In the genomic region with DNA sequence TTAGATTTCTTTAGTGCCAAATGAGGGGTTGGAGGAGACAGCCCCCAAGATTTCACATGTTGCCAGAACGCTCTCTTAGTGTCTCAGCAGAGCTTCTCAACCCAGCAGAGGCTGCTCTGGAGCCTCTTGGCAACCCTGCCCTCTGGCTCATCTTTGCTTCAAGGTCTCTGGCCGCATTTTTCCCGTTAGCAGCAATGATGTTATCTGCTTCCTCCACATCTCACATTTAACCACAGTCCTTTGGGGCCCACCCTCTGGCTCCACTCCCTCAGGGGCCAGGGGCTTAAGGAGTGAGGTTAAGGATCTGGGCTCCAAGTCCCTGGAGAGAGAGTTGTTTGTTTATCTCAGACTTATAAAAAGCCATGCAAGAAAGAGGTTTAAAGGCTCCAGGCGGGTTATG, we compare ENCODE assay signal across 10 cellular contexts. TPM values are rescaled to one million over a fixed set of nuclear protein-coding genes. Genes with fewer than 3 reads are reported as not detected.
DNase-seq lines count a peak whose midpoint lies in the region; TF ChIP-seq lines count a peak whose summit lies in the region.
"Had no signal": no experiment of that assay in that cellular context is flagged by ENCODE, and none has a peak within 500 bp of the region (broad histone marks: within the 10 kb centered on the region; RNA-seq: fewer than 3 reads in every experiment).

No MANE protein-coding gene starts in this region.

- TF ChIP-seq CTCF in ovary (IDR thresholded peaks at IDR 0.05) (no peak), right atrium auricular region (IDR thresholded peaks at IDR 0.05) (no peak)

- no peaks in the 10 kb centered on the region for H3K27me3 ChIP-seq in MG63
- peaks cover 6% of the 10 kb centered on the region for H3K27me3 ChIP-seq in adipocyte (replicated peaks; ENCODE audit: control insufficient read depth, insufficient read depth, low read length)
- H3K27me3 ChIP-seq in ovary, result no peaks in the 10 kb centered on the region
- no peaks in the 10 kb centered on the region for H3K27me3 ChIP-seq in right atrium auricular region

- H3K27ac ChIP-seq in ovary (no peak overlapping the region), right atrium auricular region (no peak overlapping the region)

- WGBS in ovary, 3 donors, result 8 to 14% (median 9%) methylated on average over 4 of the region's 4 CpGs

- no peak overlapping the region for H3K9ac ChIP-seq in adipocyte (ENCODE audit: low read length)

- intact Hi-C loops in ovary (cut with DNase I), result loop anchor here in 2 of 4 donors (5.0 to 10.0 kb wide), 3 partner anchors 197 to 262 kb away; no protein-coding TSS in a partner anchor

- no peak overlapping the region for H3K4me3 ChIP-seq in MG63
- no peak overlapping the region for H3K4me3 ChIP-seq in adipocyte (ENCODE audit: low read length)
- H3K4me3 ChIP-seq in ovary, result no peak overlapping the region
- no peak overlapping the region for H3K4me3 ChIP-seq in right atrium auricular region

- TF ChIP-seq EP300 in ovary (IDR thresholded peaks at IDR 0.05), result no peak

- DNase-seq in NK-92 treated with Interleukin-12 subunit alpha and Interleukin-12 subunit beta, amount 100 ng/mL, for 24 hours (lab: John Stamatoyannopoulos, UW), result peak; percentile 6
- no peak for DNase-seq in NK-92 (lab: John Stamatoyannopoulos, UW; ENCODE audit: unreplicated experiment)
- peak; percentile 54 for DNase-seq in MG63
- DNase-seq in adipocyte (ENCODE audit: low read depth), result peak; percentile 38
- DNase-seq in ovary, result peak; percentile 29 to 60 (median 38)
- DNase-seq in activated effector memory CD4-positive, alpha-beta T cell treated with Interleukin-2 at 50 U/mL for 16 hours, result no peak
- DNase-seq in right atrium auricular region (ENCODE audit: low spot score), result no peak
- no peak for DNase-seq in SHP77 treated with DMSO at 0.1 percent for 48 hours (lab: John Stamatoyannopoulos, UW)
- DNase-seq: NCI-H2081 had no signal

- H3K9me3 ChIP-seq in MG63, result no peaks in the 10 kb centered on the region
- no peaks in the 10 kb centered on the region for H3K9me3 ChIP-seq in adipocyte (ENCODE audit: control insufficient read depth, low read length)
- no peaks in the 10 kb centered on the region for H3K9me3 ChIP-seq in ovary
- H3K9me3 ChIP-seq in right atrium auricular region, result no peaks in the 10 kb centered on the region

- TF ChIP-seq POLR2A in ovary (IDR thresholded peaks at IDR 0.05), result no peak

- H3K36me3 ChIP-seq in MG63 (no peaks in the 10 kb centered on the region), adipocyte (ENCODE audit: control insufficient read depth, insufficient read depth, low read length, severe bottlenecking) (no peaks in the 10 kb centered on the region), ovary (no peaks in the 10 kb centered on the region), right atrium auricular region (no peaks in the 10 kb centered on the region)

- H3K4me1 ChIP-seq in adipocyte (ENCODE audit: control insufficient read depth, insufficient read depth, low read length), result peaks cover 28% of the 10 kb centered on the region
- H3K4me1 ChIP-seq in ovary (ENCODE audit: insufficient read depth), result no peaks in the 10 kb centered on the region
- peaks cover 0 to 27% of the 10 kb centered on the region in 2 donors for H3K4me1 ChIP-seq in right atrium auricular region

RNA-seq across cellular contexts. Expression of a gene that starts 3.3 kb away (rescaled TPM):
- 6.6 and 7.3 TPM in 2 replicates for total RNA-seq in MG63 (2014; rRNA removed; shearing (Covaris generic); ENCODE audit: low replicate concordance)
- total RNA-seq in ovary (10 to 100 TPM in 5 of 7 donors, 1 to 10 TPM in 2; 3.2 to 38.0 (median 17.3) TPM), right atrium auricular region (10 to 100 TPM; 14.4 to 31.3 TPM)
- polyA plus RNA-seq in ovary, result 10 to 100 TPM in 1 of 2 donors, 1 to 10 TPM in 1; 4.0 to 21.4 TPM
- total RNA-seq: A172 had no signal

Comparison
In these comparisons a context has a peak if more than half of its experiments do, and no peak if none do; other contexts are left out.
1. DNase-seq: peak in NK-92 treated with Interleukin-12 subunit alpha and Interleukin-12 subunit beta, amount 100 ng/mL, for 24 hours (single experiment), MG63 (single experiment), adipocyte (single experiment) and ovary (5 of 5); none in NK-92 (single experiment), activated effector memory CD4-positive, alpha-beta T cell treated with Interleukin-2 at 50 U/mL for 16 hours (single experiment), right atrium auricular region (single experiment) and SHP77 treated with DMSO at 0.1 percent for 48 hours (single experiment).